ENCODE assay signal across 9 cellular contexts in genomic region chr16:80656731-80657150, GRCh38.
DNase-seq lines count a peak whose midpoint lies in the region; ATAC-seq, FAIRE-seq and TF ChIP-seq lines count a peak whose summit lies in the region.
"Had no signal": no experiment of that assay in that cellular context is flagged by ENCODE, and none has a peak within 500 bp of the region (broad histone marks: within the 10 kb centered on the region; RNA-seq: fewer than 3 reads in every experiment).

No MANE protein-coding gene starts in this region.

- peak overlapping the region; percentile 88 to 91 for H3K27ac Mint-ChIP-seq in T-cell

- H3K9me3 ChIP-seq in left ventricle myocardium inferior (replicated peaks): peaks cover 26% of the 10 kb centered on the region

- FAIRE-seq in GM18507 (lab: Jason Lieb, UNC): peak; percentile 92

- intact Hi-C loops in left ventricle myocardium inferior (cut with micrococcal nuclease): no loop called here

- peak overlapping the region; percentile 73 to 84 (median 82) for H3K4me3 Mint-ChIP-seq in T-cell

- H3K4me3 ChIP-seq in left ventricle myocardium inferior: no peak overlapping the region

- CTCF ChIA-PET in T-cell (lab: Charles Lee): no interaction called here

- DNase-seq in GM18507 (ENCODE audit: extremely low spot score, insufficient read length, low read depth): no peak
- DNase-seq in T-cell: peak in 27 of 34 experiments; percentile 8 to 50 (median 23)
- DNase-seq in left kidney (ENCODE audit: low read depth, low spot score): peak; percentile 60
- DNase-seq in DMS114 treated with DMSO at 0.1 percent for 48 hours (lab: John Stamatoyannopoulos, UW; ENCODE audit: unreplicated experiment): no peak
- DNase-seq in superior temporal gyrus (ENCODE audit: extremely low spot score): no peak
- DNase-seq in NCI-H526 treated with DMSO at 0.1 percent for 48 hours (lab: John Stamatoyannopoulos, UW): no peak
- DNase-seq in left ventricle myocardium inferior: no peak
- DNase-seq: hippocampal formation had no signal

- ATAC-seq in HG02571 (IDR thresholded peaks at IDR 0.05; ENCODE audit: unreplicated experiment): peak; percentile 94
- peak; percentile 79 to 96 (median 82) for ATAC-seq in T-cell (replicated peaks in 1 of 4)

- peaks cover 14% of the 10 kb centered on the region for H3K36me3 Mint-ChIP-seq in T-cell

- TF ChIP-seq CTCF in left ventricle myocardium inferior (IDR thresholded peaks at IDR 0.05; ENCODE audit: borderline replicate concordance): no peak

- H3K27ac ChIP-seq in left ventricle myocardium inferior (replicated peaks): no peak overlapping the region

- H3K27me3 ChIP-seq in left ventricle myocardium inferior (ENCODE audit: low read depth): no peaks in the 10 kb centered on the region

- H3K9me3 Mint-ChIP-seq in T-cell: peaks cover 5 to 15% (median 8%) of the 10 kb centered on the region in 3 donors

- POLR2A ChIA-PET in T-cell (lab: Charles Lee): no interaction called here

- peaks cover 30 to 46% (median 34%) of the 10 kb centered on the region in 3 donors for H3K4me1 Mint-ChIP-seq in T-cell

- no peaks in the 10 kb centered on the region for H3K36me3 ChIP-seq in left ventricle myocardium inferior

- no peaks in the 10 kb centered on the region for H3K4me1 ChIP-seq in left ventricle myocardium inferior

- H3K27me3 Mint-ChIP-seq in T-cell: no peaks in the 10 kb centered on the region

Comparison
In these comparisons a context has a peak if more than half of its experiments do, and no peak if none do; other contexts are left out.
1. DNase-seq: peak in T-cell (27 of 34) and left kidney (single experiment); none in GM18507 (single experiment), DMS114 treated with DMSO at 0.1 percent for 48 hours (single experiment), superior temporal gyrus (single experiment), NCI-H526 treated with DMSO at 0.1 percent for 48 hours (single experiment) and left ventricle myocardium inferior (single experiment).